Comparison of ENCODE assay signal across 1 cellular context in the genomic region with DNA sequence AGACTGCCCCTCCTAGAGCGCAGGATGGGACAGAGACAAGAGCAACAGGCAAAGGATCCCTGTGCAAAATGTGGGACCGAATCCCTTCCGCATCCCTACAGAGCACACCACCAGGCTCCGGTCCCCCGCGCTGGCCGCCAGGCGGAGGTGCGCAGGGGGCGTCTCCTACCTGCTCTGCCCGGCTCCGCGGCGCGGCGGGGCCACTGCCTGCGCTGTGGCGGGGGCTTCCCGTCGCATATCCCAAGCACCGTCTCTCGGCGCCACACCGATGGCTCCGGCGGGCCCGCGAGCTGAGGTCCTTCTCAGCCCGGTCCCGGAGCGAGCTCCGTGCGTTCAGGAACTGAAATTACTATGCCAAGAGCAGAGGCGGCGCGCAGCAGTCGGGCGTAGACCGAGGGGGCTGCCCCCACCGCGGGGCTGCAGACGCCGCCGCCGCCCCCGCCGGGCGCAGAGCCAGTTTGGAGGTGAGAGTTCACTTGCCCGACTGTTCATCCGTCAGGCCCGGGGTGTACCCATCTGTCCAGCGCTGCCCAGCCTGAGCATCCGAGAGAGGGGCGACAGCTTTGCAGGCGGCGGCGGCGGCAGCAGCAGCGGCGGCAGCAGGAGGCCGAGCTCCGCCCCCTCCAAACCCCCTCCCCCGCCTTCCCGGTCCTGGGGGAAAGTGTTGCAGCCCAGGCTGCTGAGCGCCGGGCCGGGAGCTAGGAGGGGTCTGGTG.
TF ChIP-seq lines count a peak whose summit lies in the region.

Gene GPRIN3, minus strand, starts transcription at position 355 of the 715 bp plus-strand sequence. CDS start 57,690 bp downstream, outside the sequence.

TF ChIP-seq in K562, 482 proteins besides CTCF, POLR2A, EP300 and RAD21 (continued from another document):
- no peak for TF ChIP-seq RHOXF2B (CRISPR knock-in tag; conservative IDR thresholded peaks at IDR 0.05)
- TF ChIP-seq ZKSCAN1 (IDR thresholded peaks at IDR 0.05; ENCODE audit: low read depth, low read length), result no peak
- no peak for TF ChIP-seq ZNF778 (CRISPR knock-in tag; IDR thresholded peaks at IDR 0.05)
- no peak for TF ChIP-seq MAFF (IDR thresholded peaks at IDR 0.05; ENCODE audit: low read length)
- no peak for TF ChIP-seq DDX20 (tag; IDR thresholded peaks at IDR 0.05; ENCODE audit: low read depth)
- TF ChIP-seq MEIS2 (IDR thresholded peaks at IDR 0.05; ENCODE audit: partially characterized antibody), result no peak
- no peak for TF ChIP-seq BCLAF1 (IDR thresholded peaks at IDR 0.05; ENCODE audit: borderline replicate concordance in 1 of 2, control insufficient read depth in 1 of 2, low read depth in 2 of 2, low read length in 1 of 2)
- no peak for TF ChIP-seq ZNF311 (CRISPR knock-in tag; IDR thresholded peaks at IDR 0.05)
TF ChIP-seq in K562: peak in this region for 0.
